In the genomic region with DNA sequence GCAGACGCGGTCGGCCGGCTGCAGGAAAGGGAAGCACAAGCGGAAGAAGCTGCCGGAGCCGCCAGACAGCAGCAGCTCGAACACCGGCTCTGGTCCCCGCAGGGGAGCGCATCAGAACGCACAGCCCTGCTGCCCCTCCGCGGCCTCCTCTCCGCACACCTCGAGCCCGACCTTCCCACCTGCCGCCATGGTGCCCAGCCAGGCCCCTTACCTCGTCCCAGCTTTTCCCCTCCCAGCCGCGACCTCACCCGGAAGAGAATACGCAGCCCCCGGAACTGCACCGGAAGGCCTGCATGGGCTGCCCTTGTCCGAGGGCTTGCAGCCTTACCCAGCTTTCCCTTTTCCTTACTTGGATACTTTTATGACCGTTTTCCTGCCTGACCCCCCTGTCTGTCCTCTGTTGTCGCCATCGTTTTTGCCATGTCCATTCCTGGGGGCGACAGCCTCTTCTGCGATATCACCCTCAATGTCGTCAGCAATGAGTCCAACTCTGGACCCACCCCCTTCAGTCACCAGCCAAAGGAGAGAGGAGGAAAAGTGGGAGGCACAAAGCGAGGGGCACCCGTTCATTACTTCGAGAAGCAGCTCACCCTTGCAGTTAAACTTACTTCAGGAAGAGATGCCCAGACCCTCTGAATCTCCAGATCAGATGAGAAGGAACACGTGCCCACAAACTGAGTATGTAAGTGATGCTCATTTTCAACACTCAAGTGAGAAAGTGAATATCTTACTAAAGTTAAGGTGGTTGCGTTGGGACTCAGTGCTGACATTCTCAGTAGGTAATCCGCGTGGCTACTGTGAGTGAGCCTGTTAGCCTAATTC, we compare ENCODE assay signal across 12 cellular contexts. TPM values are rescaled to one million over a fixed set of nuclear protein-coding genes. Genes with fewer than 3 reads are reported as not detected.
DNase-seq lines count a peak whose midpoint lies in the region; TF ChIP-seq lines count a peak whose summit lies in the region.
"Had no signal": no experiment of that assay in that cellular context is flagged by ENCODE, and none has a peak within 500 bp of the region (broad histone marks: within the 10 kb centered on the region; RNA-seq: fewer than 3 reads in every experiment).

No MANE protein-coding gene starts in this region.

- 76 to 85% (median 78%) methylated on average over 39 of the region's 39 CpGs for WGBS in stomach, 5 donors

- peaks cover 7% of the 10 kb centered on the region for H3K36me3 Mint-ChIP-seq in activated T-helper 1 cell treated with anti-CD3 and anti-CD28 coated beads, Interleukin-12 subunit alpha, Interleukin-12 subunit beta, Interleukin-2, Interleukin-4 antibody, amounts not matched to agents 30 ng/mL and 10 ng/mL and 1 ng/mL, durations not matched to agents 14 hours and 24 hours and 36 hours (ENCODE audit: low read depth)

- H3K4me1 ChIP-seq in stomach, result peaks cover 0 to 14% (median 0%) of the 10 kb centered on the region in 4 donors

- DNase-seq in NCI-H510A (lab: John Stamatoyannopoulos, UW) (peak; percentile 37), NCI-H510A treated with DMSO at 0.1 percent for 48 hours (lab: John Stamatoyannopoulos, UW) (no peak), left kidney (ENCODE audit: low read depth, low spot score) (peak; percentile 41), stomach (no peak), DMS 273 treated with DMSO at 0.1 percent for 48 hours (lab: John Stamatoyannopoulos, UW) (no peak), WERI-Rb-1 (no peak), D341Med (ENCODE audit: low spot score) (no peak)
- DNase-seq in activated T-helper 1 cell treated with anti-CD3 and anti-CD28 coated beads, Interleukin-12 subunit alpha, Interleukin-12 subunit beta, Interleukin-2, Interleukin-4 antibody, amounts not matched to agents 30 ng/mL and 10 ng/mL and 1 ng/mL, durations not matched to agents 14 hours and 24 hours and 36 hours (ENCODE audit: low spot score), result peak; percentile 27
- DNase-seq: NCI-H2227 treated with DMSO at 0.1 percent for 48 hours had no signal

- H3K36me3 ChIP-seq in stomach (peaks cover 4 to 90% (median 78%) of the 10 kb centered on the region in 4 donors), WERI-Rb-1 (peaks cover 81% of the 10 kb centered on the region)

- H3K27ac ChIP-seq in stomach (peak overlapping the region in 2 of 5 donors; percentile 31 to 42), WERI-Rb-1 (no peak overlapping the region)
- H3K27ac ChIP-seq: 22Rv1 had no signal

- H3K27ac Mint-ChIP-seq in activated T-helper 1 cell treated with anti-CD3 and anti-CD28 coated beads, Interleukin-12 subunit alpha, Interleukin-12 subunit beta, Interleukin-2, Interleukin-4 antibody, amounts not matched to agents 30 ng/mL and 10 ng/mL and 1 ng/mL, durations not matched to agents 14 hours and 24 hours and 36 hours, result peak overlapping the region; percentile 87
- H3K27ac Mint-ChIP-seq: brain, nephron had no signal

- TF ChIP-seq POLR2A in stomach (IDR thresholded peaks at IDR 0.05), result no peak

- TF ChIP-seq CTCF in stomach (IDR thresholded peaks at IDR 0.05), result no peak
- no peak for TF ChIP-seq CTCF in WERI-Rb-1 (IDR thresholded peaks at IDR 0.05; ENCODE audit: low read depth, low read length)

- H3K4me3 ChIP-seq in stomach (peak overlapping the region in 3 of 4 donors; percentile 13 to 42 (median 31)), WERI-Rb-1 (ENCODE audit: low read depth, low read length) (no peak overlapping the region)

- peaks cover 14% of the 10 kb centered on the region for H3K4me1 Mint-ChIP-seq in activated T-helper 1 cell treated with anti-CD3 and anti-CD28 coated beads, Interleukin-12 subunit alpha, Interleukin-12 subunit beta, Interleukin-2, Interleukin-4 antibody, amounts not matched to agents 30 ng/mL and 10 ng/mL and 1 ng/mL, durations not matched to agents 14 hours and 24 hours and 36 hours (ENCODE audit: low read depth)
- H3K4me1 Mint-ChIP-seq: brain, nephron had no signal

- peak overlapping the region; percentile 94 for H3K4me3 Mint-ChIP-seq in activated T-helper 1 cell treated with anti-CD3 and anti-CD28 coated beads, Interleukin-12 subunit alpha, Interleukin-12 subunit beta, Interleukin-2, Interleukin-4 antibody, amounts not matched to agents 30 ng/mL and 10 ng/mL and 1 ng/mL, durations not matched to agents 14 hours and 24 hours and 36 hours
- H3K4me3 Mint-ChIP-seq: brain, nephron had no signal

- no peaks in the 10 kb centered on the region for H3K9me3 Mint-ChIP-seq in activated T-helper 1 cell treated with anti-CD3 and anti-CD28 coated beads, Interleukin-12 subunit alpha, Interleukin-12 subunit beta, Interleukin-2, Interleukin-4 antibody, amounts not matched to agents 30 ng/mL and 10 ng/mL and 1 ng/mL, durations not matched to agents 14 hours and 24 hours and 36 hours
- H3K9me3 Mint-ChIP-seq: brain, nephron had no signal

- intact Hi-C loops in activated T-helper 1 cell treated with anti-CD3 and anti-CD28 coated beads, Interleukin-12 subunit alpha, Interleukin-12 subunit beta, Interleukin-2, Interleukin-4 antibody, amounts not matched to agents 30 ng/mL and 10 ng/mL and 1 ng/mL, durations not matched to agents 14 hours and 24 hours and 36 hours (cut with micrococcal nuclease), result no loop called here
- intact Hi-C loops in stomach (cut with DNase I; ENCODE audit: low total_unique reads), result no loop called here

- H3K27me3 Mint-ChIP-seq in activated T-helper 1 cell treated with anti-CD3 and anti-CD28 coated beads, Interleukin-12 subunit alpha, Interleukin-12 subunit beta, Interleukin-2, Interleukin-4 antibody, amounts not matched to agents 30 ng/mL and 10 ng/mL and 1 ng/mL, durations not matched to agents 14 hours and 24 hours and 36 hours (ENCODE audit: insufficient read depth), result no peaks in the 10 kb centered on the region
- H3K27me3 Mint-ChIP-seq: brain had no signal

- TF ChIP-seq EP300 in stomach (IDR thresholded peaks at IDR 0.05), result no peak

- no peaks in the 10 kb centered on the region for H3K27me3 ChIP-seq in stomach
- no peaks in the 10 kb centered on the region for H3K27me3 ChIP-seq in WERI-Rb-1 (ENCODE audit: insufficient read depth, low read depth, severe bottlenecking)

- H3K9me3 ChIP-seq in stomach, result no peaks in the 10 kb centered on the region
- no peaks in the 10 kb centered on the region for H3K9me3 ChIP-seq in WERI-Rb-1 (ENCODE audit: severe bottlenecking)

RNA-seq across cellular contexts. Expression of gene UTS2, which starts 25.5 kb away (rescaled TPM):
- not detected in 2 replicates for total RNA-seq in activated T-helper 1 cell treated with anti-CD3 and anti-CD28 coated beads, Interleukin-12 subunit alpha, Interleukin-12 subunit beta, Interleukin-2, Interleukin-4 antibody, amounts not matched to agents 30 ng/mL and 10 ng/mL and 1 ng/mL, durations not matched to agents 14 hours and 24 hours and 36 hours
- under 1 TPM in 1 of 5 donors, not detected in 4; 0.73 TPM for total RNA-seq in stomach
- polyA plus RNA-seq in stomach, result not detected

RNA-seq across cellular contexts. Expression of gene PER3, which starts 43.3 kb away (rescaled TPM):
- 4.0 and 4.4 TPM in 2 replicates for total RNA-seq in activated T-helper 1 cell treated with anti-CD3 and anti-CD28 coated beads, Interleukin-12 subunit alpha, Interleukin-12 subunit beta, Interleukin-2, Interleukin-4 antibody, amounts not matched to agents 30 ng/mL and 10 ng/mL and 1 ng/mL, durations not matched to agents 14 hours and 24 hours and 36 hours
- 10 to 100 TPM in 4 of 5 donors, 1 to 10 TPM in 1; 3.8 to 55.8 (median 24.5) TPM for total RNA-seq in stomach
- polyA plus RNA-seq in stomach, result 1 to 10 TPM; 3.2 to 9.3 (median 7.9) TPM

RNA-seq across cellular contexts. Expression of gene VAMP3, which starts 56.2 kb away (rescaled TPM):
- total RNA-seq in activated T-helper 1 cell treated with anti-CD3 and anti-CD28 coated beads, Interleukin-12 subunit alpha, Interleukin-12 subunit beta, Interleukin-2, Interleukin-4 antibody, amounts not matched to agents 30 ng/mL and 10 ng/mL and 1 ng/mL, durations not matched to agents 14 hours and 24 hours and 36 hours, result 25.1 and 26.8 TPM in 2 replicates
- 100 to 1,000 TPM in 3 of 5 donors, 10 to 100 TPM in 2; 20.9 to 133 (median 112) TPM for total RNA-seq in stomach
- polyA plus RNA-seq in stomach, result 10 to 100 TPM; 42.0 to 98.5 (median 67.1) TPM

Comparison
In these comparisons a context has a peak if more than half of its experiments do, and no peak if none do; other contexts are left out.
1. DNase-seq: peak in NCI-H510A (single experiment), activated T-helper 1 cell treated with anti-CD3 and anti-CD28 coated beads, Interleukin-12 subunit alpha, Interleukin-12 subunit beta, Interleukin-2, Interleukin-4 antibody, amounts not matched to agents 30 ng/mL and 10 ng/mL and 1 ng/mL, durations not matched to agents 14 hours and 24 hours and 36 hours (single experiment) and left kidney (single experiment); none in NCI-H510A treated with DMSO at 0.1 percent for 48 hours (single experiment), stomach (single experiment), DMS 273 treated with DMSO at 0.1 percent for 48 hours (single experiment), WERI-Rb-1 (single experiment) and D341Med (single experiment).